Comparison of ENCODE assay signal across 8 cellular contexts in genomic region chr9:9942764-9943424, GRCh38.
DNase-seq lines count a peak whose midpoint lies in the region; ATAC-seq lines count a peak whose summit lies in the region.

No MANE protein-coding gene starts in this region.

- DNase-seq in SIG-M5 treated with dmso at 0.1 percent for 504 hours (lab: John Stamatoyannopoulos, UW; ENCODE audit: unreplicated experiment) (peak; percentile 21), SIG-M5 (lab: John Stamatoyannopoulos, UW) (no peak), NCI-H1105 (lab: John Stamatoyannopoulos, UW) (peak; percentile 26), T-helper 9 cell (peak; percentile 17), brain pericyte (ENCODE audit: low read depth, low spot score) (peak; percentile 43), iris pigment epithelial cell (ENCODE audit: low read depth) (peak; percentile 47)
- DNase-seq in stimulated activated CD4-positive, alpha-beta T cell treated with anti-CD3 and anti-CD28 coated beads, Interleukin-1b, Interleukin-23, amount 100 ng/mL, for 1 hour (ENCODE audit: low read depth in 2 of 2): peak; percentile 3 to 18

- peak; percentile 71 for ATAC-seq in HG02610 (IDR thresholded peaks at IDR 0.05; ENCODE audit: unreplicated experiment)
